ENCODE assay signal across 1 cellular context in genomic region chr9:26892251-26893029, GRCh38.
TF ChIP-seq lines count a peak whose summit lies in the region.

CAAP1 (minus strand) TSS chr9:26892802; CDS start chr9:26892715, 87 bp downstream.

TF ChIP-seq in SK-N-SH, 30 proteins besides CTCF, POLR2A, EP300 and RAD21 (continued from another document):
- TF ChIP-seq IRF3 (IDR thresholded peaks at IDR 0.05; ENCODE audit: low read depth, low read length): no peak
- peak; percentile 86 for TF ChIP-seq TAF1 (IDR thresholded peaks at IDR 0.05; ENCODE audit: borderline replicate concordance, low read depth, low read length)
- peak; percentile 74 for TF ChIP-seq YY1 (IDR thresholded peaks at IDR 0.05; ENCODE audit: low read depth)
- no peak for TF ChIP-seq FOXM1 (IDR thresholded peaks at IDR 0.05; ENCODE audit: low read depth)
- TF ChIP-seq ZBTB33 (IDR thresholded peaks at IDR 0.05; ENCODE audit: borderline replicate concordance, low read depth): no peak
- TF ChIP-seq PBX3 (IDR thresholded peaks at IDR 0.05): no peak; the same call in 1 of the 2 replicates
- no peak for TF ChIP-seq EZH2phosphoT487 (IDR thresholded peaks at IDR 0.05; ENCODE audit: borderline replicate concordance, low read depth)
- TF ChIP-seq MEF2A (IDR thresholded peaks at IDR 0.05; ENCODE audit: borderline replicate concordance, low read depth): no peak
- TF ChIP-seq REST (IDR thresholded peaks at IDR 0.05; ENCODE audit: low read depth, low read length): peak; percentile 58; the same call in 1 of the 2 replicates
